ENCODE assay signal across 2 cellular contexts in the genomic region with DNA sequence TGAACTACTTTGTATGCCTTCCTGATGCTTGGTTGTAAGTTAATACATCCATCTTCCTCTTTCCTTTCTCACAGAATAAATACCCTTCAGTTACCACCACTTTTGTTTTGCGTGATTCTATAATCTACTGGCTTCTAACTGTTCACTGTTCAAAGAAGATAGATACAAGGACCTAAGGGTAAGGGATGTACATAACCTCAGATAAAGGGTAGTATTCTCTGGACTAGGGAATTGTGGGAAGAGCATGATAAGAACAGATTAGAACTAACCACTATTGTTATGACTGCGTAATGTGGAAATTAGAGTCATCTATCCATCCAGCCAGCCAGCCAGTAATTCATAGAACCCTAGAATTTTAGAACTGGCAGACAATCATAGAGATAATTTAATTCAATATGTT.
TF ChIP-seq lines count a peak whose summit lies in the region.

No MANE protein-coding gene starts in this region.

TF ChIP-seq in SK-N-SH, 30 proteins besides CTCF, POLR2A, EP300 and RAD21 (continued from another document):
- TF ChIP-seq, protein P1, sequence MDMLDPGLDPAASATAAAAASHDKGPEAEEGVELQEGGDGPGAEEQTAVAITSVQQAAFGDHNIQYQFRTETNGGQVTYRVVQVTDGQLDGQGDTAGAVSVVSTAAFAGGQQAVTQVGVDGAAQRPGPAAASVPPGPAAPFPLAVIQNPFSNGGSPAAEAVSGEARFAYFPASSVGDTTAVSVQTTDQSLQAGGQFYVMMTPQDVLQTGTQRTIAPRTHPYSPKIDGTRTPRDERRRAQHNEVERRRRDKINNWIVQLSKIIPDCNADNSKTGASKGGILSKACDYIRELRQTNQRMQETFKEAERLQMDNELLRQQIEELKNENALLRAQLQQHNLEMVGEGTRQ (IDR thresholded peaks at IDR 0.05; ENCODE audit: borderline replicate concordance, low read depth, low read length): no peak
- TF ChIP-seq EZH2phosphoT487 (IDR thresholded peaks at IDR 0.05; ENCODE audit: borderline replicate concordance, low read depth) (no peak), SIN3A (IDR thresholded peaks at IDR 0.05; ENCODE audit: borderline replicate concordance, low read depth, low read length) (no peak), NFIC (IDR thresholded peaks at IDR 0.05; ENCODE audit: borderline replicate concordance) (no peak), FOXJ3 (CRISPR knock-in tag; IDR thresholded peaks at IDR 0.05) (no peak), GATA2 (CRISPR knock-in tag; IDR thresholded peaks at IDR 0.05) (no peak), RXRA (IDR thresholded peaks at IDR 0.05; ENCODE audit: borderline replicate concordance, low read depth) (no peak), GABPA (IDR thresholded peaks at IDR 0.05; ENCODE audit: low read depth) (no peak), FOSL2 (IDR thresholded peaks at IDR 0.05; ENCODE audit: borderline replicate concordance, low read depth) (no peak), MXI1 (IDR thresholded peaks at IDR 0.05; ENCODE audit: low read depth, low read length) (no peak)
- TF ChIP-seq, protein P2, sequence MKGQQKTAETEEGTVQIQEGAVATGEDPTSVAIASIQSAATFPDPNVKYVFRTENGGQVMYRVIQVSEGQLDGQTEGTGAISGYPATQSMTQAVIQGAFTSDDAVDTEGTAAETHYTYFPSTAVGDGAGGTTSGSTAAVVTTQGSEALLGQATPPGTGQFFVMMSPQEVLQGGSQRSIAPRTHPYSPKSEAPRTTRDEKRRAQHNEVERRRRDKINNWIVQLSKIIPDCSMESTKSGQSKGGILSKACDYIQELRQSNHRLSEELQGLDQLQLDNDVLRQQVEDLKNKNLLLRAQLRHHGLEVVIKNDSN (IDR thresholded peaks at IDR 0.05; ENCODE audit: borderline replicate concordance, low read depth): no peak
TF ChIP-seq in SK-N-SH: peak in this region for 0.

TF ChIP-seq in SK-N-SH treated with all-trans-retinoic acid at 6 μM for 48 hours, 23 proteins besides CTCF, POLR2A, EP300 and RAD21 (continued from another document):
- TF ChIP-seq, protein P3, sequence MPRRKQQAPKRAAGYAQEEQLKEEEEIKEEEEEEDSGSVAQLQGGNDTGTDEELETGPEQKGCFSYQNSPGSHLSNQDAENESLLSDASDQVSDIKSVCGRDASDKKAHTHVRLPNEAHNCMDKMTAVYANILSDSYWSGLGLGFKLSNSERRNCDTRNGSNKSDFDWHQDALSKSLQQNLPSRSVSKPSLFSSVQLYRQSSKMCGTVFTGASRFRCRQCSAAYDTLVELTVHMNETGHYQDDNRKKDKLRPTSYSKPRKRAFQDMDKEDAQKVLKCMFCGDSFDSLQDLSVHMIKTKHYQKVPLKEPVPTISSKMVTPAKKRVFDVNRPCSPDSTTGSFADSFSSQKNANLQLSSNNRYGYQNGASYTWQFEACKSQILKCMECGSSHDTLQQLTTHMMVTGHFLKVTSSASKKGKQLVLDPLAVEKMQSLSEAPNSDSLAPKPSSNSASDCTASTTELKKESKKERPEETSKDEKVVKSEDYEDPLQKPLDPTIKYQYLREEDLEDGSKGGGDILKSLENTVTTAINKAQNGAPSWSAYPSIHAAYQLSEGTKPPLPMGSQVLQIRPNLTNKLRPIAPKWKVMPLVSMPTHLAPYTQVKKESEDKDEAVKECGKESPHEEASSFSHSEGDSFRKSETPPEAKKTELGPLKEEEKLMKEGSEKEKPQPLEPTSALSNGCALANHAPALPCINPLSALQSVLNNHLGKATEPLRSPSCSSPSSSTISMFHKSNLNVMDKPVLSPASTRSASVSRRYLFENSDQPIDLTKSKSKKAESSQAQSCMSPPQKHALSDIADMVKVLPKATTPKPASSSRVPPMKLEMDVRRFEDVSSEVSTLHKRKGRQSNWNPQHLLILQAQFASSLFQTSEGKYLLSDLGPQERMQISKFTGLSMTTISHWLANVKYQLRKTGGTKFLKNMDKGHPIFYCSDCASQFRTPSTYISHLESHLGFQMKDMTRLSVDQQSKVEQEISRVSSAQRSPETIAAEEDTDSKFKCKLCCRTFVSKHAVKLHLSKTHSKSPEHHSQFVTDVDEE (CRISPR knock-in tag; IDR thresholded peaks at IDR 0.05): no peak
- TF ChIP-seq ARNTL (CRISPR knock-in tag; IDR thresholded peaks at IDR 0.05; ENCODE audit: borderline replicate concordance, low read depth): no peak
- TF ChIP-seq ZNF8 (CRISPR knock-in tag; IDR thresholded peaks at IDR 0.05): no peak
- no peak for TF ChIP-seq ZFP30 (CRISPR knock-in tag; IDR thresholded peaks at IDR 0.05)
- TF ChIP-seq ISL1 (CRISPR knock-in tag; IDR thresholded peaks at IDR 0.05): no peak
- TF ChIP-seq OSR1 (CRISPR knock-in tag; IDR thresholded peaks at IDR 0.05): no peak
- TF ChIP-seq, protein P4, sequence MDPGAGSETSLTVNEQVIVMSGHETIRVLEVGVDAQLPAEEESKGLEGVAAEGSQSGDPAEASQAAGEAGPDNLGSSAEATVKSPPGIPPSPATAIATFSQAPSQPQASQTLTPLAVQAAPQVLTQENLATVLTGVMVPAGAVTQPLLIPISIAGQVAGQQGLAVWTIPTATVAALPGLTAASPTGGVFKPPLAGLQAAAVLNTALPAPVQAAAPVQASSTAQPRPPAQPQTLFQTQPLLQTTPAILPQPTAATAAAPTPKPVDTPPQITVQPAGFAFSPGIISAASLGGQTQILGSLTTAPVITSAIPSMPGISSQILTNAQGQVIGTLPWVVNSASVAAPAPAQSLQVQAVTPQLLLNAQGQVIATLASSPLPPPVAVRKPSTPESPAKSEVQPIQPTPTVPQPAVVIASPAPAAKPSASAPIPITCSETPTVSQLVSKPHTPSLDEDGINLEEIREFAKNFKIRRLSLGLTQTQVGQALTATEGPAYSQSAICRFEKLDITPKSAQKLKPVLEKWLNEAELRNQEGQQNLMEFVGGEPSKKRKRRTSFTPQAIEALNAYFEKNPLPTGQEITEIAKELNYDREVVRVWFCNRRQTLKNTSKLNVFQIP (CRISPR knock-in tag; IDR thresholded peaks at IDR 0.05; ENCODE audit: borderline replicate concordance, low read depth): no peak
- no peak for TF ChIP-seq ZC3H10 (CRISPR knock-in tag; IDR thresholded peaks at IDR 0.05)
- TF ChIP-seq ZNF565 (CRISPR knock-in tag; conservative IDR thresholded peaks at IDR 0.05; ENCODE audit: low read depth): no peak
- TF ChIP-seq, protein P5, sequence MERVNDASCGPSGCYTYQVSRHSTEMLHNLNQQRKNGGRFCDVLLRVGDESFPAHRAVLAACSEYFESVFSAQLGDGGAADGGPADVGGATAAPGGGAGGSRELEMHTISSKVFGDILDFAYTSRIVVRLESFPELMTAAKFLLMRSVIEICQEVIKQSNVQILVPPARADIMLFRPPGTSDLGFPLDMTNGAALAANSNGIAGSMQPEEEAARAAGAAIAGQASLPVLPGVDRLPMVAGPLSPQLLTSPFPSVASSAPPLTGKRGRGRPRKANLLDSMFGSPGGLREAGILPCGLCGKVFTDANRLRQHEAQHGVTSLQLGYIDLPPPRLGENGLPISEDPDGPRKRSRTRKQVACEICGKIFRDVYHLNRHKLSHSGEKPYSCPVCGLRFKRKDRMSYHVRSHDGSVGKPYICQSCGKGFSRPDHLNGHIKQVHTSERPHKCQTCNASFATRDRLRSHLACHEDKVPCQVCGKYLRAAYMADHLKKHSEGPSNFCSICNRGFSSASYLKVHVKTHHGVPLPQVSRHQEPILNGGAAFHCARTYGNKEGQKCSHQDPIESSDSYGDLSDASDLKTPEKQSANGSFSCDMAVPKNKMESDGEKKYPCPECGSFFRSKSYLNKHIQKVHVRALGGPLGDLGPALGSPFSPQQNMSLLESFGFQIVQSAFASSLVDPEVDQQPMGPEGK (CRISPR knock-in tag; IDR thresholded peaks at IDR 0.05; ENCODE audit: borderline replicate concordance): no peak
- no peak for TF ChIP-seq TOX (CRISPR knock-in tag; IDR thresholded peaks at IDR 0.05; ENCODE audit: borderline replicate concordance)
- TF ChIP-seq, protein P6, sequence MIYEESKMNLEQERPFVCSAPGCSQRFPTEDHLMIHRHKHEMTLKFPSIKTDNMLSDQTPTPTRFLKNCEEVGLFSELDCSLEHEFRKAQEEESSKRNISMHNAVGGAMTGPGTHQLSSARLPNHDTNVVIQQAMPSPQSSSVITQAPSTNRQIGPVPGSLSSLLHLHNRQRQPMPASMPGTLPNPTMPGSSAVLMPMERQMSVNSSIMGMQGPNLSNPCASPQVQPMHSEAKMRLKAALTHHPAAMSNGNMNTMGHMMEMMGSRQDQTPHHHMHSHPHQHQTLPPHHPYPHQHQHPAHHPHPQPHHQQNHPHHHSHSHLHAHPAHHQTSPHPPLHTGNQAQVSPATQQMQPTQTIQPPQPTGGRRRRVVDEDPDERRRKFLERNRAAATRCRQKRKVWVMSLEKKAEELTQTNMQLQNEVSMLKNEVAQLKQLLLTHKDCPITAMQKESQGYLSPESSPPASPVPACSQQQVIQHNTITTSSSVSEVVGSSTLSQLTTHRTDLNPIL (CRISPR knock-in tag; IDR thresholded peaks at IDR 0.05; ENCODE audit: low read depth): no peak
- no peak for TF ChIP-seq ESRRG (CRISPR knock-in tag; IDR thresholded peaks at IDR 0.05)
- no peak for TF ChIP-seq ZFP3 (CRISPR knock-in tag; IDR thresholded peaks at IDR 0.05)
